Comparison of ENCODE assay signal across 1 cellular context in the genomic region with DNA sequence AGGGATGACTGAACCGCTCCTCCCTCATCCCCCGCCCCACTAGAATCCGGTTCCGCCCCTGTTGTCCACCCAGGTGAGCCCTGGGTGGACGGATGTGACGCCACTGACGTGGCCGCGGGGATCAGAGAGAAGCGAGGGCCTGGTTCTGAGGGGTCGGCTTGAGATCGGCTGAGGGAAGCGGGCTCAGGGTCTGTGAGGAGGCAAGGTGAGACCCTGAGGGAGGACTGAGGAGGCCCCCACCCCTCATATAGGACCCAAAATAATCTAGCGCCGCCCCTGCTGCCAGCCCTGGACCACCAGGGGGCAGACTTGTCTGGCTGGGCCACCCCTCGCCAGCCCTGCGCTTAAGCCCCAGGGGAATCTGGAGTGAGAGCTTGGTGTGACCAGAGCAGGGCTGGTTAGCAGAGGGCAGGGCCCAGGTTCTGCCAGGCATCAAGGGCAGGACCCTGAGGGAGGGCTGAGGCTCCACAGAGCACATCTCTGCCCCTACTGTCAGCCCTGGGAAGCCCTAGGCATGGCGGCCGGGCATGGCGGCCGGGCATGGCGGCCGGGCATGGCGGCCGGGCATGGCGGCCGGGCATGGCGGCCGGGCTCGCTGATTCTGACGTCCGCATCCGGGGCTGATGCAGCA.
A peak's percentile ranks its signal among the peaks of the same experiment; 100 is the strongest.
TF ChIP-seq lines count a peak whose summit lies in the region.

A gene with protein sequence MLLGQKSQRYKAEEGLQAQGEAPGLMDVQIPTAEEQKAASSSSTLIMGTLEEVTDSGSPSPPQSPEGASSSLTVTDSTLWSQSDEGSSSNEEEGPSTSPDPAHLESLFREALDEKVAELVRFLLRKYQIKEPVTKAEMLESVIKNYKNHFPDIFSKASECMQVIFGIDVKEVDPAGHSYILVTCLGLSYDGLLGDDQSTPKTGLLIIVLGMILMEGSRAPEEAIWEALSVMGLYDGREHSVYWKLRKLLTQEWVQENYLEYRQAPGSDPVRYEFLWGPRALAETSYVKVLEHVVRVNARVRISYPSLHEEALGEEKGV (plus strand): TSS at position 103 of the 631 bp plus-strand sequence. CDS start 3,090 bp downstream, outside the sequence.

TF ChIP-seq in K562, 482 proteins besides CTCF, POLR2A, EP300 and RAD21 (continues in another document):
- peak; percentile 50; the same call in 1 of the 2 replicates for TF ChIP-seq ZEB2 (IDR thresholded peaks at IDR 0.05)
- TF ChIP-seq ZNF24 (IDR thresholded peaks at IDR 0.05) = no peak
- no peak for TF ChIP-seq POLR3A (IDR thresholded peaks at IDR 0.05; ENCODE audit: borderline replicate concordance, extremely low read depth, insufficient read depth, insufficient read length)
- TF ChIP-seq SIN3A (IDR thresholded peaks at IDR 0.05; ENCODE audit: borderline replicate concordance in 2 of 2, control insufficient read depth in 1 of 2, low read depth in 2 of 2, low read length in 2 of 2) = no peak
- TF ChIP-seq L3MBTL2 (IDR thresholded peaks at IDR 0.05) = 0 out of 2 replicates have a peak, but pooled peaks have one; percentile 15
- TF ChIP-seq ZFP30 (CRISPR knock-in tag; IDR thresholded peaks at IDR 0.05; ENCODE audit: borderline replicate concordance) = no peak
- TF ChIP-seq, protein P1, sequence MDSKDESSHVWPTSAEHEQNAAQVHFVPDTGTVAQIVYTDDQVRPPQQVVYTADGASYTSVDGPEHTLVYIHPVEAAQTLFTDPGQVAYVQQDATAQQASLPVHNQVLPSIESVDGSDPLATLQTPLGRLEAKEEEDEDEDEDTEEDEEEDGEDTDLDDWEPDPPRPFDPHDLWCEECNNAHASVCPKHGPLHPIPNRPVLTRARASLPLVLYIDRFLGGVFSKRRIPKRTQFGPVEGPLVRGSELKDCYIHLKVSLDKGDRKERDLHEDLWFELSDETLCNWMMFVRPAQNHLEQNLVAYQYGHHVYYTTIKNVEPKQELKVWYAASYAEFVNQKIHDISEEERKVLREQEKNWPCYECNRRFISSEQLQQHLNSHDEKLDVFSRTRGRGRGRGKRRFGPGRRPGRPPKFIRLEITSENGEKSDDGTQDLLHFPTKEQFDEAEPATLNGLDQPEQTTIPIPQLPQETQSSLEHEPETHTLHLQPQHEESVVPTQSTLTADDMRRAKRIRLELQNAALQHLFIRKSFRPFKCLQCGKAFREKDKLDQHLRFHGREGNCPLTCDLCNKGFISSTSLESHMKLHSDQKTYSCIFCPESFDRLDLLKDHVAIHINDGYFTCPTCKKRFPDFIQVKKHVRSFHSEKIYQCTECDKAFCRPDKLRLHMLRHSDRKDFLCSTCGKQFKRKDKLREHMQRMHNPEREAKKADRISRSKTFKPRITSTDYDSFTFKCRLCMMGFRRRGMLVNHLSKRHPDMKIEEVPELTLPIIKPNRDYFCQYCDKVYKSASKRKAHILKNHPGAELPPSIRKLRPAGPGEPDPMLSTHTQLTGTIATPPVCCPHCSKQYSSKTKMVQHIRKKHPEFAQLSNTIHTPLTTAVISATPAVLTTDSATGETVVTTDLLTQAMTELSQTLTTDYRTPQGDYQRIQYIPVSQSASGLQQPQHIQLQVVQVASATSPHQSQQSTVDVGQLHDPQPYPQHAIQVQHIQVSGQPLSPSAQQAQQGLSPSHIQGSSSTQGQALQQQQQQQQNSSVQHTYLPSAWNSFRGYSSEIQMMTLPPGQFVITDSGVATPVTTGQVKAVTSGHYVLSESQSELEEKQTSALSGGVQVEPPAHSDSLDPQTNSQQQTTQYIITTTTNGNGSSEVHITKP (IDR thresholded peaks at IDR 0.05; ENCODE audit: partially characterized antibody) = peak; percentile 14
- TF ChIP-seq ZNF431 (CRISPR knock-in tag; IDR thresholded peaks at IDR 0.05) = no peak
- TF ChIP-seq, protein P2, sequence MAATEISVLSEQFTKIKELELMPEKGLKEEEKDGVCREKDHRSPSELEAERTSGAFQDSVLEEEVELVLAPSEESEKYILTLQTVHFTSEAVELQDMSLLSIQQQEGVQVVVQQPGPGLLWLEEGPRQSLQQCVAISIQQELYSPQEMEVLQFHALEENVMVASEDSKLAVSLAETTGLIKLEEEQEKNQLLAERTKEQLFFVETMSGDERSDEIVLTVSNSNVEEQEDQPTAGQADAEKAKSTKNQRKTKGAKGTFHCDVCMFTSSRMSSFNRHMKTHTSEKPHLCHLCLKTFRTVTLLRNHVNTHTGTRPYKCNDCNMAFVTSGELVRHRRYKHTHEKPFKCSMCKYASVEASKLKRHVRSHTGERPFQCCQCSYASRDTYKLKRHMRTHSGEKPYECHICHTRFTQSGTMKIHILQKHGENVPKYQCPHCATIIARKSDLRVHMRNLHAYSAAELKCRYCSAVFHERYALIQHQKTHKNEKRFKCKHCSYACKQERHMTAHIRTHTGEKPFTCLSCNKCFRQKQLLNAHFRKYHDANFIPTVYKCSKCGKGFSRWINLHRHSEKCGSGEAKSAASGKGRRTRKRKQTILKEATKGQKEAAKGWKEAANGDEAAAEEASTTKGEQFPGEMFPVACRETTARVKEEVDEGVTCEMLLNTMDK (IDR thresholded peaks at IDR 0.05; ENCODE audit: borderline replicate concordance, insufficient read depth, low read depth, low read length, poor library complexity, severe bottlenecking) = peak; percentile 86
- TF ChIP-seq, protein P3, sequence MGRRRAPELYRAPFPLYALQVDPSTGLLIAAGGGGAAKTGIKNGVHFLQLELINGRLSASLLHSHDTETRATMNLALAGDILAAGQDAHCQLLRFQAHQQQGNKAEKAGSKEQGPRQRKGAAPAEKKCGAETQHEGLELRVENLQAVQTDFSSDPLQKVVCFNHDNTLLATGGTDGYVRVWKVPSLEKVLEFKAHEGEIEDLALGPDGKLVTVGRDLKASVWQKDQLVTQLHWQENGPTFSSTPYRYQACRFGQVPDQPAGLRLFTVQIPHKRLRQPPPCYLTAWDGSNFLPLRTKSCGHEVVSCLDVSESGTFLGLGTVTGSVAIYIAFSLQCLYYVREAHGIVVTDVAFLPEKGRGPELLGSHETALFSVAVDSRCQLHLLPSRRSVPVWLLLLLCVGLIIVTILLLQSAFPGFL (CRISPR knock-in tag; IDR thresholded peaks at IDR 0.05) = no peak
- no peak for TF ChIP-seq ZNF436 (CRISPR knock-in tag; IDR thresholded peaks at IDR 0.05)
- TF ChIP-seq KLF13 (tag; IDR thresholded peaks at IDR 0.05; ENCODE audit: borderline replicate concordance, low read depth) = no peak
- peak; percentile 37; the same call in 1 of the 2 replicates for TF ChIP-seq GATAD2B (IDR thresholded peaks at IDR 0.05; ENCODE audit: borderline replicate concordance)
- peak; percentile 41; the same call in 1 of the 2 replicates for TF ChIP-seq ATF7 (IDR thresholded peaks at IDR 0.05)
- peak; percentile 78; the same call in 1 of the 2 replicates for TF ChIP-seq ZBTB7A (IDR thresholded peaks at IDR 0.05; ENCODE audit: borderline replicate concordance, control insufficient read depth, low read depth, low read length)
- 0 out of 2 replicates have a peak, but pooled peaks have one; percentile 13 for TF ChIP-seq SMARCA4 (IDR thresholded peaks at IDR 0.05)
- TF ChIP-seq SRSF9 (IDR thresholded peaks at IDR 0.05; ENCODE audit: borderline replicate concordance, low read depth, low read length) = no peak
- TF ChIP-seq RBFOX2 (IDR thresholded peaks at IDR 0.05; ENCODE audit: low read depth, low read length) = peak; percentile 64
- TF ChIP-seq ZNF583 (CRISPR knock-in tag; IDR thresholded peaks at IDR 0.05) = 0 out of 2 replicates have a peak, but pooled peaks have one; percentile 19
- TF ChIP-seq FOXK2 (conservative IDR thresholded peaks at IDR 0.05 in 1 of 2, IDR thresholded peaks at IDR 0.05 in 1 of 2; ENCODE audit: low read depth in 2 of 2) = 0 out of 4 replicates have a peak, but pooled peaks of 1 of the 2 experiments have one; percentile 22
- TF ChIP-seq RAD51 (IDR thresholded peaks at IDR 0.05; ENCODE audit: borderline replicate concordance, low read depth) = no peak
- no peak for TF ChIP-seq HDAC2 (IDR thresholded peaks at IDR 0.05)
- no peak for TF ChIP-seq FOXJ2 (tag; IDR thresholded peaks at IDR 0.05)
- TF ChIP-seq SAFB (IDR thresholded peaks at IDR 0.05; ENCODE audit: borderline replicate concordance, low read depth, low read length) = no peak
- TF ChIP-seq, protein P4, sequence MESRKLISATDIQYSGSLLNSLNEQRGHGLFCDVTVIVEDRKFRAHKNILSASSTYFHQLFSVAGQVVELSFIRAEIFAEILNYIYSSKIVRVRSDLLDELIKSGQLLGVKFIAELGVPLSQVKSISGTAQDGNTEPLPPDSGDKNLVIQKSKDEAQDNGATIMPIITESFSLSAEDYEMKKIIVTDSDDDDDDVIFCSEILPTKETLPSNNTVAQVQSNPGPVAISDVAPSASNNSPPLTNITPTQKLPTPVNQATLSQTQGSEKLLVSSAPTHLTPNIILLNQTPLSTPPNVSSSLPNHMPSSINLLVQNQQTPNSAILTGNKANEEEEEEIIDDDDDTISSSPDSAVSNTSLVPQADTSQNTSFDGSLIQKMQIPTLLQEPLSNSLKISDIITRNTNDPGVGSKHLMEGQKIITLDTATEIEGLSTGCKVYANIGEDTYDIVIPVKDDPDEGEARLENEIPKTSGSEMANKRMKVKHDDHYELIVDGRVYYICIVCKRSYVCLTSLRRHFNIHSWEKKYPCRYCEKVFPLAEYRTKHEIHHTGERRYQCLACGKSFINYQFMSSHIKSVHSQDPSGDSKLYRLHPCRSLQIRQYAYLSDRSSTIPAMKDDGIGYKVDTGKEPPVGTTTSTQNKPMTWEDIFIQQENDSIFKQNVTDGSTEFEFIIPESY (CRISPR knock-in tag; IDR thresholded peaks at IDR 0.05) = 0 out of 2 replicates have a peak, but pooled peaks have one; percentile 22
- TF ChIP-seq MAZ (CRISPR knock-in tag; conservative IDR thresholded peaks at IDR 0.05 in 1 of 2, IDR thresholded peaks at IDR 0.05 in 1 of 2) = peak in 1 of 2 experiments; percentile 51; a peak in 3 of 4 replicates
- peak; percentile 57 for TF ChIP-seq CXXC5 (CRISPR knock-in tag; IDR thresholded peaks at IDR 0.05)
- TF ChIP-seq, protein P5, sequence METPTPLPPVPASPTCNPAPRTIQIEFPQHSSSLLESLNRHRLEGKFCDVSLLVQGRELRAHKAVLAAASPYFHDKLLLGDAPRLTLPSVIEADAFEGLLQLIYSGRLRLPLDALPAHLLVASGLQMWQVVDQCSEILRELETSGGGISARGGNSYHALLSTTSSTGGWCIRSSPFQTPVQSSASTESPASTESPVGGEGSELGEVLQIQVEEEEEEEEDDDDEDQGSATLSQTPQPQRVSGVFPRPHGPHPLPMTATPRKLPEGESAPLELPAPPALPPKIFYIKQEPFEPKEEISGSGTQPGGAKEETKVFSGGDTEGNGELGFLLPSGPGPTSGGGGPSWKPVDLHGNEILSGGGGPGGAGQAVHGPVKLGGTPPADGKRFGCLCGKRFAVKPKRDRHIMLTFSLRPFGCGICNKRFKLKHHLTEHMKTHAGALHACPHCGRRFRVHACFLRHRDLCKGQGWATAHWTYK (CRISPR knock-in tag; IDR thresholded peaks at IDR 0.05) = peak; percentile 36; the same call in 1 of the 2 replicates
- peak; percentile 62 for TF ChIP-seq CREM (IDR thresholded peaks at IDR 0.05; ENCODE audit: low read depth)
- TF ChIP-seq ZNF263 (CRISPR knock-in tag; IDR thresholded peaks at IDR 0.05; ENCODE audit: borderline replicate concordance) = peak; percentile 80; the same call in 1 of the 2 replicates
- TF ChIP-seq CREB1 (IDR thresholded peaks at IDR 0.05) = peak; percentile 67
- TF ChIP-seq CREB1 (CRISPR knock-in tag; IDR thresholded peaks at IDR 0.05) = peak; percentile 26; the same call in 1 of the 2 replicates
- no peak for TF ChIP-seq TAF1 (IDR thresholded peaks at IDR 0.05; ENCODE audit: control insufficient read depth, extremely low read depth, insufficient read depth, low read length, severe bottlenecking)
- no peak for TF ChIP-seq ATF1 (CRISPR knock-in tag; IDR thresholded peaks at IDR 0.05)
- peak; percentile 89 for TF ChIP-seq ATF1 (tag; IDR thresholded peaks at IDR 0.05)
- peak; percentile 71; the same call in 1 of the 2 replicates for TF ChIP-seq C11orf30 (IDR thresholded peaks at IDR 0.05; ENCODE audit: low read depth)
- peak; percentile 13; the same call in 1 of the 2 replicates for TF ChIP-seq ZFX (CRISPR knock-in tag; IDR thresholded peaks at IDR 0.05)
- peak; percentile 54; the same call in 1 of the 2 replicates for TF ChIP-seq CTBP1 (IDR thresholded peaks at IDR 0.05; ENCODE audit: borderline replicate concordance)
- TF ChIP-seq CEBPB (tag; IDR thresholded peaks at IDR 0.05) = no peak
- TF ChIP-seq HDAC1 (IDR thresholded peaks at IDR 0.05) = no peak
